In the genomic region with DNA sequence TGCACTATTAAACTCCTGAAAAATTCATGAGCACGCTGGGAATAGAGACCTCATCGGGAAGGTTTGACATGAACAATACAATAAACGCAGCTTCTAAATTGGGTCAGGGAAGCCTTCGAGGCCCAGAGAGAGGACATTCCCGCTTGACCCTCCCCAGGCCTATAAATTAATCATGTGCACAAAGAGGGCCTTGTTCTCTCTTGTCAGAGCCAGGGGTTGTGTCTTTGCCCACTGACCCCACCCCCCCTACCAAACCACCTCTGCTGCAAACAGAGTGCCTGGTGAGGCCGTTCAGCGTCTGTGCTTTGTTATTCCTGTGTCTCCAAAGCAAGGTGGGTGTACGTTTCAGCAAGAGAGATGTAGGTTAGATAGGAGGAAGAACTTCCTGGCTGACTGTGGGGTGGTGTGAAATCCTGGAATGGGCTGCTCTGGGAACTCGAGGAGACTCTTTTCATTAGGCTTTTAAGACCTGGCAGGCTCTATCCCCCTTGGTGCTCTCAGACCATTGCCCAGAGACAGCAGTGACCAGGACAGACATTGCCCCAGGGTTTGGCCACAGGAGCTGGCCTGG, we compare ENCODE assay signal across 29 cellular contexts. TPM values are rescaled to one million over a fixed set of nuclear protein-coding genes. Genes with fewer than 3 reads are reported as not detected.
DNase-seq lines count a peak whose midpoint lies in the region; ATAC-seq and TF ChIP-seq lines count a peak whose summit lies in the region.
"Had no signal": no experiment of that assay in that cellular context is flagged by ENCODE, and none has a peak within 500 bp of the region (broad histone marks: within the 10 kb centered on the region; RNA-seq: fewer than 3 reads in every experiment).

No MANE protein-coding gene starts in this region.

- no peaks in the 10 kb centered on the region for H4K20me1 ChIP-seq in mammary epithelial cell (ENCODE audit: insufficient read depth, low read length)

- TF ChIP-seq CTCF in activated CD8-positive, alpha-beta T cell treated with anti-CD3 and anti-CD28 coated beads for 36 hours (IDR thresholded peaks at IDR 0.05) = no peak
- TF ChIP-seq CTCF in nephron (IDR thresholded peaks at IDR 0.05; ENCODE audit: unreplicated experiment in 3 of 3) (no peak), type B pancreatic cell (conservative IDR thresholded peaks at IDR 0.05) (no peak), mammary epithelial cell (conservative IDR thresholded peaks at IDR 0.05 in 1 of 2, IDR thresholded peaks at IDR 0.05 in 1 of 2; ENCODE audit: extremely low read depth in 1 of 2, insufficient read depth in 1 of 2, low read depth in 1 of 2, low read length in 2 of 2) (no peak)

- no peaks in the 10 kb centered on the region for H3K36me3 Mint-ChIP-seq in activated CD8-positive, alpha-beta T cell treated with anti-CD3 and anti-CD28 coated beads, Interleukin-2, amount 10 ng/mL, durations not matched to agents 7 days and 5 days (ENCODE audit: low read depth)
- no peaks in the 10 kb centered on the region for H3K36me3 Mint-ChIP-seq in activated CD8-positive, alpha-beta T cell treated with anti-CD3 and anti-CD28 coated beads for 36 hours (ENCODE audit: low read depth)
- H3K36me3 Mint-ChIP-seq in nephron (ENCODE audit: low read depth) = no peaks in the 10 kb centered on the region
- no peaks in the 10 kb centered on the region for H3K36me3 Mint-ChIP-seq in type B pancreatic cell
- H3K36me3 Mint-ChIP-seq in activated CD4-positive, alpha-beta T cell treated with anti-CD3 and anti-CD28 coated beads for 36 hours (ENCODE audit: low read depth) = no peaks in the 10 kb centered on the region
- H3K36me3 Mint-ChIP-seq: CD14-positive monocyte, immature natural killer cell had no signal

- H3K9ac ChIP-seq in mammary epithelial cell (ENCODE audit: insufficient read depth, low read length) = no peak overlapping the region

- no TSS peak for BruUV-seq in mammary epithelial cell (replicated peaks; lab: Mats Ljungman, UMichigan)

- H2AFZ ChIP-seq in mammary epithelial cell (ENCODE audit: low read depth, low read length) = no peak overlapping the region

- CTCF ChIA-PET in activated CD8-positive, alpha-beta T cell treated with anti-CD3 and anti-CD28 coated beads, Interleukin-2, amount 10 ng/mL, durations not matched to agents 7 days and 5 days (lab: Charles Lee) = interaction anchor here (1.1 kb wide), 1 partner anchor 87 kb away, joined by 3 read pairs; no protein-coding TSS in a partner anchor
- CTCF ChIA-PET in activated CD8-positive, alpha-beta T cell treated with anti-CD3 and anti-CD28 coated beads for 36 hours (lab: Charles Lee) = interaction anchor here (1.1 kb wide), 1 partner anchor 87 kb away, joined by 4 read pairs; no protein-coding TSS in a partner anchor
- CTCF ChIA-PET in mammary epithelial cell (lab: Charles Lee; ENCODE audit: low non-redundant PET) = interaction anchor here (0.9 kb wide), 1 partner anchor 433 kb away, joined by 3 read pairs; no protein-coding TSS in a partner anchor
- CTCF ChIA-PET in activated CD4-positive, alpha-beta T cell treated with anti-CD3 and anti-CD28 coated beads for 36 hours (lab: Charles Lee) = interaction anchor here (0.7 kb wide), 1 partner anchor 216 kb away, joined by 5 read pairs; no protein-coding TSS in a partner anchor

- no peaks in the 10 kb centered on the region for H3K27me3 Mint-ChIP-seq in activated CD8-positive, alpha-beta T cell treated with anti-CD3 and anti-CD28 coated beads, Interleukin-2, amount 10 ng/mL, durations not matched to agents 7 days and 5 days (ENCODE audit: low read depth)
- H3K27me3 Mint-ChIP-seq in activated CD8-positive, alpha-beta T cell treated with anti-CD3 and anti-CD28 coated beads for 36 hours = no peaks in the 10 kb centered on the region
- H3K27me3 Mint-ChIP-seq in nephron (ENCODE audit: low read depth) = peaks cover 7% of the 10 kb centered on the region
- no peaks in the 10 kb centered on the region for H3K27me3 Mint-ChIP-seq in type B pancreatic cell
- H3K27me3 Mint-ChIP-seq in activated CD4-positive, alpha-beta T cell treated with anti-CD3 and anti-CD28 coated beads for 36 hours = peaks cover 6% of the 10 kb centered on the region

- no peak for ATAC-seq in activated CD8-positive, alpha-beta T cell treated with anti-CD3 and anti-CD28 coated beads, Interleukin-2, amount 10 ng/mL, durations not matched to agents 7 days and 5 days
- ATAC-seq in activated CD8-positive, alpha-beta T cell treated with anti-CD3 and anti-CD28 coated beads for 36 hours = no peak
- no peak for ATAC-seq in activated CD4-positive, alpha-beta T cell treated with anti-CD3 and anti-CD28 coated beads for 36 hours
- ATAC-seq in GM18868 (IDR thresholded peaks at IDR 0.05; ENCODE audit: unreplicated experiment) = no peak
- ATAC-seq: activated T-cell treated with anti-CD3 and anti-CD28 coated beads, Interleukin-2, amount 50 U/mL, for 72 hours; gastroesophageal sphincter; stimulated activated naive B cell treated with anti-CD40 and anti-IgM and Interleukin-4, amounts not matched to agents 10 μg/mL and 1 μg/mL and 100 μg/mL, for 72 hours; T-helper 17 cell had no signal

- H3K4me2 ChIP-seq in mammary epithelial cell (ENCODE audit: insufficient read depth, low read depth, low read length) = no peak overlapping the region

- peaks cover 17% of the 10 kb centered on the region for H3K4me1 Mint-ChIP-seq in activated CD8-positive, alpha-beta T cell treated with anti-CD3 and anti-CD28 coated beads, Interleukin-2, amount 10 ng/mL, durations not matched to agents 7 days and 5 days (ENCODE audit: low read depth)
- peaks cover 8% of the 10 kb centered on the region for H3K4me1 Mint-ChIP-seq in activated CD8-positive, alpha-beta T cell treated with anti-CD3 and anti-CD28 coated beads for 36 hours (ENCODE audit: low read depth)
- H3K4me1 Mint-ChIP-seq in nephron = peaks cover 56% of the 10 kb centered on the region
- H3K4me1 Mint-ChIP-seq in type B pancreatic cell (ENCODE audit: unreplicated experiment) = peaks cover 64% of the 10 kb centered on the region
- H3K4me1 Mint-ChIP-seq in activated CD4-positive, alpha-beta T cell treated with anti-CD3 and anti-CD28 coated beads for 36 hours = peaks cover 4% of the 10 kb centered on the region

- POLR2A ChIA-PET in activated CD8-positive, alpha-beta T cell treated with anti-CD3 and anti-CD28 coated beads, Interleukin-2, amount 10 ng/mL, durations not matched to agents 7 days and 5 days (lab: Charles Lee) = no interaction called here
- POLR2A ChIA-PET in activated CD8-positive, alpha-beta T cell treated with anti-CD3 and anti-CD28 coated beads for 36 hours (lab: Charles Lee) = no interaction called here
- POLR2A ChIA-PET in activated CD4-positive, alpha-beta T cell treated with anti-CD3 and anti-CD28 coated beads for 36 hours (lab: Charles Lee) = no interaction called here

- H3K79me2 ChIP-seq in mammary epithelial cell (ENCODE audit: insufficient read depth, low read length) = no peaks in the 10 kb centered on the region

- intact Hi-C loops in activated CD8-positive, alpha-beta T cell treated with anti-CD3 and anti-CD28 coated beads for 36 hours (cut with micrococcal nuclease) = no loop called here
- intact Hi-C loops in mammary epithelial cell (cut with micrococcal nuclease) = no loop called here
- intact Hi-C loops in activated CD4-positive, alpha-beta T cell treated with anti-CD3 and anti-CD28 coated beads for 36 hours (cut with DNase I, micrococcal nuclease) = no loop called here

- H3K27ac Mint-ChIP-seq in activated CD8-positive, alpha-beta T cell treated with anti-CD3 and anti-CD28 coated beads, Interleukin-2, amount 10 ng/mL, durations not matched to agents 7 days and 5 days = peak overlapping the region; percentile 30
- no peak overlapping the region for H3K27ac Mint-ChIP-seq in activated CD8-positive, alpha-beta T cell treated with anti-CD3 and anti-CD28 coated beads for 36 hours
- H3K27ac Mint-ChIP-seq in nephron = peak overlapping the region; percentile 12 to 70 (median 66)
- peak overlapping the region; percentile 50 for H3K27ac Mint-ChIP-seq in type B pancreatic cell
- H3K27ac Mint-ChIP-seq in activated CD4-positive, alpha-beta T cell treated with anti-CD3 and anti-CD28 coated beads for 36 hours = no peak overlapping the region
- H3K27ac Mint-ChIP-seq: activated T-cell treated with anti-CD3 and anti-CD28 coated beads, Interleukin-2, amount 50 U/mL, for 72 hours; CD14-positive monocyte; immature natural killer cell; stimulated activated naive B cell treated with anti-CD40 and anti-IgM and Interleukin-4, amounts not matched to agents 10 μg/mL and 1 μg/mL and 100 μg/mL, for 72 hours; T-helper 17 cell had no signal

- H3K27ac ChIP-seq in ectodermal cell (ENCODE audit: insufficient read depth, low read depth, low read length, poor library complexity, severe bottlenecking) = peak overlapping the region; percentile 23
- H3K27ac ChIP-seq in mammary epithelial cell (ENCODE audit: insufficient read depth, low read depth, low read length) = no peak overlapping the region
- H3K27ac ChIP-seq: gastroesophageal sphincter, skin epidermis had no signal

- DNase-seq in activated CD8-positive, alpha-beta T cell treated with anti-CD3 and anti-CD28 coated beads, Interleukin-2, amount 10 ng/mL, durations not matched to agents 7 days and 5 days = no peak
- no peak for DNase-seq in activated CD8-positive, alpha-beta T cell treated with anti-CD3 and anti-CD28 coated beads for 36 hours
- DNase-seq in type B pancreatic cell (ENCODE audit: extremely low spot score, unreplicated experiment) (no peak), mammary epithelial cell (no peak)
- no peak for DNase-seq in activated CD4-positive, alpha-beta T cell treated with anti-CD3 and anti-CD28 coated beads for 36 hours
- DNase-seq: 8988T; activated CD4-positive, alpha-beta T cell treated with anti-CD3 and anti-CD28 coated beads, Interleukin-2, amount 50 U/mL, for 4 hours; activated CD4-positive, CD25-positive, alpha-beta regulatory T cell; activated T-cell treated with anti-CD3 and anti-CD28 coated beads, Interleukin-2, amount 50 U/mL, for 72 hours; Calu3; DMS79 treated with DMSO at 0.1 percent for 48 hours; GDM1; hippocampal formation; immature natural killer cell; mesenchymal stem cell; NCI-H1048; NCI-H82; occipital lobe; SJCRH30; stimulated activated naive B cell treated with anti-CD40 and anti-IgM and Interleukin-4, amounts not matched to agents 10 μg/mL and 1 μg/mL and 100 μg/mL, for 72 hours; substantia nigra; T-helper 17 cell; trophoblast cell had no signal

- H3K4me3 Mint-ChIP-seq in activated CD8-positive, alpha-beta T cell treated with anti-CD3 and anti-CD28 coated beads, Interleukin-2, amount 10 ng/mL, durations not matched to agents 7 days and 5 days = no peak overlapping the region
- no peak overlapping the region for H3K4me3 Mint-ChIP-seq in activated CD8-positive, alpha-beta T cell treated with anti-CD3 and anti-CD28 coated beads for 36 hours
- H3K4me3 Mint-ChIP-seq in nephron = peak overlapping the region in 1 of 3 experiments; percentile 13
- peak overlapping the region; percentile 44 for H3K4me3 Mint-ChIP-seq in type B pancreatic cell
- no peak overlapping the region for H3K4me3 Mint-ChIP-seq in activated CD4-positive, alpha-beta T cell treated with anti-CD3 and anti-CD28 coated beads for 36 hours
- H3K4me3 Mint-ChIP-seq: activated T-cell treated with anti-CD3 and anti-CD28 coated beads, Interleukin-2, amount 50 U/mL, for 72 hours; CD14-positive monocyte; immature natural killer cell; stimulated activated naive B cell treated with anti-CD40 and anti-IgM and Interleukin-4, amounts not matched to agents 10 μg/mL and 1 μg/mL and 100 μg/mL, for 72 hours; T-helper 17 cell had no signal

- H3K9me3 Mint-ChIP-seq in activated CD8-positive, alpha-beta T cell treated with anti-CD3 and anti-CD28 coated beads, Interleukin-2, amount 10 ng/mL, durations not matched to agents 7 days and 5 days (ENCODE audit: insufficient read depth) = no peaks in the 10 kb centered on the region
- H3K9me3 Mint-ChIP-seq in activated CD8-positive, alpha-beta T cell treated with anti-CD3 and anti-CD28 coated beads for 36 hours = no peaks in the 10 kb centered on the region
- no peaks in the 10 kb centered on the region for H3K9me3 Mint-ChIP-seq in nephron
- H3K9me3 Mint-ChIP-seq in type B pancreatic cell = no peaks in the 10 kb centered on the region
- no peaks in the 10 kb centered on the region for H3K9me3 Mint-ChIP-seq in activated CD4-positive, alpha-beta T cell treated with anti-CD3 and anti-CD28 coated beads for 36 hours (ENCODE audit: low read depth)
- H3K9me3 Mint-ChIP-seq: activated T-cell treated with anti-CD3 and anti-CD28 coated beads, Interleukin-2, amount 50 U/mL, for 72 hours; stimulated activated naive B cell treated with anti-CD40 and anti-IgM and Interleukin-4, amounts not matched to agents 10 μg/mL and 1 μg/mL and 100 μg/mL, for 72 hours had no signal

- in situ Hi-C loops in mammary epithelial cell (cut with MboI; ENCODE audit: low sequenced_read_pairs in 2 of 2) = no loop called here

- dilution Hi-C loops in mammary epithelial cell (cut with HindIII; ENCODE audit: low sequenced_read_pairs) = no loop called here

- WGBS in ectodermal cell, 2 experiments = 66 to 74% methylated on average over 9 of the region's 9 CpGs
- WGBS in mammary epithelial cell (ENCODE audit: low coverage, missing lambda C conversion rate) = 57% methylated on average over 8 of the region's 9 CpGs

- H3K4me3 ChIP-seq in ectodermal cell (ENCODE audit: insufficient read depth, low read depth, low read length) = no peak overlapping the region
- H3K4me3 ChIP-seq in mammary epithelial cell (replicated peaks in 1 of 3; ENCODE audit: insufficient read depth in 1 of 3, low read depth in 2 of 3, low read length in 3 of 3) = no peak overlapping the region
- H3K4me3 ChIP-seq: gastroesophageal sphincter, SJCRH30, skin epidermis had no signal

- H3K4me1 ChIP-seq in ectodermal cell (ENCODE audit: control insufficient read depth, insufficient read depth, low read length) = peaks cover 54% of the 10 kb centered on the region
- H3K4me1 ChIP-seq in mammary epithelial cell (ENCODE audit: insufficient read depth, low read length) = peaks cover 18% of the 10 kb centered on the region

- no peaks in the 10 kb centered on the region for H3K9me3 ChIP-seq in ectodermal cell (ENCODE audit: control insufficient read depth, low read length)
- no peaks in the 10 kb centered on the region for H3K9me3 ChIP-seq in mammary epithelial cell (replicated peaks; ENCODE audit: insufficient read depth, low read length)
- H3K9me3 ChIP-seq: gastroesophageal sphincter, SJCRH30 had no signal

- H3K27me3 ChIP-seq in ectodermal cell (ENCODE audit: control insufficient read depth, insufficient read depth, low read length, poor library complexity, severe bottlenecking) (no peaks in the 10 kb centered on the region), mammary epithelial cell (ENCODE audit: insufficient read depth, low read length) (no peaks in the 10 kb centered on the region)
- H3K27me3 ChIP-seq: gastroesophageal sphincter, SJCRH30 had no signal

- H3K36me3 ChIP-seq in ectodermal cell (ENCODE audit: control insufficient read depth, insufficient read depth, low read length) (no peaks in the 10 kb centered on the region), mammary epithelial cell (ENCODE audit: insufficient read depth, low read length) (no peaks in the 10 kb centered on the region)
- H3K36me3 ChIP-seq: gastroesophageal sphincter, SJCRH30 had no signal

RNA-seq across cellular contexts. Expression of a gene that starts 18.2 kb away (rescaled TPM):
- total RNA-seq in activated CD8-positive, alpha-beta T cell treated with anti-CD3 and anti-CD28 coated beads, Interleukin-2, amount 10 ng/mL, durations not matched to agents 7 days and 5 days = under 1 TPM; 0.08 to 0.13 TPM
- total RNA-seq in activated CD8-positive, alpha-beta T cell treated with anti-CD3 and anti-CD28 coated beads for 36 hours = 1 to 10 TPM in 1 of 2 experiments, under 1 TPM in 1; 0.54 to 1.5 TPM
- polyA plus RNA-seq in ectodermal cell (2013, experiment 1 of 4) = 49.0 TPM
- polyA plus RNA-seq in ectodermal cell (2013, experiment 2 of 4) = 52.7 TPM
- 38.8 TPM for polyA plus RNA-seq in ectodermal cell (2013, experiment 3 of 4)
- 43.0 TPM for polyA plus RNA-seq in ectodermal cell (2013, experiment 4 of 4)
- total RNA-seq in type B pancreatic cell (ENCODE audit: low replicate concordance) (49.7 and 57.2 TPM in 2 replicates), mammary epithelial cell (100 to 1,000 TPM in 1 of 2 donors, 10 to 100 TPM in 1; 78.4 to 103 TPM)
- 60.0 TPM for polyA plus RNA-seq in mammary epithelial cell
- polyA minus RNA-seq in mammary epithelial cell = 122 TPM
- total RNA-seq in activated CD4-positive, alpha-beta T cell treated with anti-CD3 and anti-CD28 coated beads for 36 hours = under 1 TPM; 0.02 to 0.28 TPM
- total RNA-seq: T-helper 17 cell had no signal
- polyA plus RNA-seq: CD14-positive monocyte had no signal

Comparison
In these comparisons a context has a peak if more than half of its experiments do, and no peak if none do; other contexts are left out.
1. H3K27ac Mint-ChIP-seq: peak in activated CD8-positive, alpha-beta T cell treated with anti-CD3 and anti-CD28 coated beads, Interleukin-2, amount 10 ng/mL, durations not matched to agents 7 days and 5 days (single experiment), nephron (3 of 3) and type B pancreatic cell (single experiment); none in activated CD8-positive, alpha-beta T cell treated with anti-CD3 and anti-CD28 coated beads for 36 hours (single experiment) and activated CD4-positive, alpha-beta T cell treated with anti-CD3 and anti-CD28 coated beads for 36 hours (single experiment).
2. RNA of a gene that starts 18.2 kb away (total RNA-seq): 78.4 to 103 TPM in mammary epithelial cell and 49.7 to 57.2 TPM in type B pancreatic cell; 0.54 to 1.5 TPM in activated CD8-positive, alpha-beta T cell treated with anti-CD3 and anti-CD28 coated beads for 36 hours, 0.02 to 0.28 TPM in activated CD4-positive, alpha-beta T cell treated with anti-CD3 and anti-CD28 coated beads for 36 hours and 0.08 to 0.13 TPM in activated CD8-positive, alpha-beta T cell treated with anti-CD3 and anti-CD28 coated beads, Interleukin-2, amount 10 ng/mL, durations not matched to agents 7 days and 5 days; every median in the first group is over 10 times any median in the second.